ENCODE assay signal across 17 cellular contexts in the genomic region with DNA sequence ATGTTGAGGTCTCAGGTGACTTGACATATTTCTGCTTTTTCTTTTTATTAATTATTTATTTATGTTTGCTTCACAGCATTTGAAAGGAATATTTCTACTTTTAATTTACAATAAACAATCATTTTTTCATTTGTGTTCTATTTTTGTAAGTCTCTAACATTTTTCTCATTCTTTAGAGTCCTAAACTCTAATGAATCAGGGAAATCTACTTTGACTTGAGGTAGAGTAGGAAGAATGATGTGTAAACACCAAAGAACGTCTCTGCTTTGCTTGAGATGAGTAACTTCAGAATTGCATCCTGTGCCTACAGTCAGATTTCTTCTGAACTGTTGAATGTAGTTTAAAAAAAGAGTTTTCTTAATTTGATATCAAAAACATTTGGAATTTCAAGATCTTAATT.
DNase-seq lines count a peak whose midpoint lies in the region; ATAC-seq and TF ChIP-seq lines count a peak whose summit lies in the region.
"Had no signal": no experiment of that assay in that cellular context is flagged by ENCODE, and none has a peak within 500 bp of the region (broad histone marks: within the 10 kb centered on the region; RNA-seq: fewer than 3 reads in every experiment).

No MANE protein-coding gene starts in this region.

- ATAC-seq in GM19455 (IDR thresholded peaks at IDR 0.05; ENCODE audit: unreplicated experiment) (no peak), GM18520 (IDR thresholded peaks at IDR 0.05; ENCODE audit: unreplicated experiment) (no peak), HG02759 (IDR thresholded peaks at IDR 0.05; ENCODE audit: unreplicated experiment) (no peak)
- ATAC-seq: activated CD4-positive, CD25-positive, alpha-beta regulatory T cell treated with anti-CD3 and anti-CD28 coated beads, Interleukin-2, amount 50 U/mL, for 24 hours; T-cell had no signal

- peaks cover 9% of the 10 kb centered on the region for H3K36me3 Mint-ChIP-seq in chondrocyte (ENCODE audit: low read depth)

- peaks cover 43% of the 10 kb centered on the region for H3K4me1 Mint-ChIP-seq in chondrocyte (ENCODE audit: low read depth)
- H3K4me1 Mint-ChIP-seq: H9 had no signal

- H3K27ac Mint-ChIP-seq in chondrocyte (ENCODE audit: unreplicated experiment), result peak overlapping the region; percentile 88
- H3K27ac Mint-ChIP-seq: activated naive CD4-positive, alpha-beta T cell treated with anti-CD3 and anti-CD28 coated beads, Interleukin-2, amount 10 ng/mL, durations not matched to agents 7 days and 5 days; neural progenitor cell; stimulated activated naive CD8-positive, alpha-beta T cell treated with anti-CD3 and anti-CD28 coated beads, Interleukin-15, Interleukin-2, amounts not matched to agents 100 ng/mL and 50 ng/mL, for 24 hours; T-cell had no signal

- no peaks in the 10 kb centered on the region for H3K9me3 Mint-ChIP-seq in chondrocyte (ENCODE audit: low read depth)
- H3K9me3 Mint-ChIP-seq: activated naive CD4-positive, alpha-beta T cell treated with anti-CD3 and anti-CD28 coated beads, Interleukin-2, amount 10 ng/mL, durations not matched to agents 7 days and 5 days; H9; neural progenitor cell; stimulated activated naive CD8-positive, alpha-beta T cell treated with anti-CD3 and anti-CD28 coated beads, Interleukin-15, Interleukin-2, amounts not matched to agents 100 ng/mL and 50 ng/mL, for 24 hours; T-cell had no signal

- TF ChIP-seq CTCF in chondrocyte (IDR thresholded peaks at IDR 0.05), result no peak

- H3K4me3 Mint-ChIP-seq in chondrocyte (ENCODE audit: unreplicated experiment), result no peak overlapping the region
- H3K4me3 Mint-ChIP-seq: activated naive CD4-positive, alpha-beta T cell treated with anti-CD3 and anti-CD28 coated beads, Interleukin-2, amount 10 ng/mL, durations not matched to agents 7 days and 5 days; H9; neural progenitor cell; stimulated activated naive CD8-positive, alpha-beta T cell treated with anti-CD3 and anti-CD28 coated beads, Interleukin-15, Interleukin-2, amounts not matched to agents 100 ng/mL and 50 ng/mL, for 24 hours; T-cell had no signal

- DNase-seq in AG08396 (ENCODE audit: low spot score) (peak; percentile 59), LHCN-M2 (ENCODE audit: low read depth) (peak; percentile 49), chondrocyte (ENCODE audit: low spot score) (no peak), kidney glomerular epithelial cell (lab: John Stamatoyannopoulos, UW) (peak; percentile 39), GOT3 (lab: John Stamatoyannopoulos, UW) (no peak)
- DNase-seq: ACHN; activated naive CD4-positive, alpha-beta T cell treated with anti-CD3 and anti-CD28 coated beads, Interleukin-2, amount 10 ng/mL, durations not matched to agents 7 days and 5 days; caudate nucleus; H9; NCI-H2029 treated with DMSO at 0.1 percent for 48 hours; T-cell had no signal

- H3K27me3 Mint-ChIP-seq in chondrocyte (ENCODE audit: low read depth), result no peaks in the 10 kb centered on the region
- H3K27me3 Mint-ChIP-seq: activated naive CD4-positive, alpha-beta T cell treated with anti-CD3 and anti-CD28 coated beads, Interleukin-2, amount 10 ng/mL, durations not matched to agents 7 days and 5 days; stimulated activated naive CD8-positive, alpha-beta T cell treated with anti-CD3 and anti-CD28 coated beads, Interleukin-15, Interleukin-2, amounts not matched to agents 100 ng/mL and 50 ng/mL, for 24 hours; T-cell had no signal

Comparison
In these comparisons a context has a peak if more than half of its experiments do, and no peak if none do; other contexts are left out.
1. DNase-seq: peak in AG08396 (single experiment), LHCN-M2 (single experiment) and kidney glomerular epithelial cell (single experiment); none in chondrocyte (single experiment) and GOT3 (single experiment).